Comparison of ENCODE assay signal across 1 cellular context in genomic region chr7:98836811-98837631, GRCh38.
TF ChIP-seq lines count a peak whose summit lies in the region.

No MANE protein-coding gene starts in this region.

TF ChIP-seq in HEK293, 187 proteins besides CTCF, POLR2A, EP300 and RAD21 (continued from another document and continues in another):
- TF ChIP-seq PRDM4 (tag by site-specific recombination; IDR thresholded peaks at IDR 0.05), result peak; percentile 72
- TF ChIP-seq ZNF18 (tag by site-specific recombination; IDR thresholded peaks at IDR 0.05), result peak; percentile 17; the same call in 1 of the 2 replicates
- TF ChIP-seq ZNF211 (tag by site-specific recombination; IDR thresholded peaks at IDR 0.05; ENCODE audit: low read depth), result no peak
- peak; percentile 71 for TF ChIP-seq GFI1B (tag by site-specific recombination; IDR thresholded peaks at IDR 0.05)
- TF ChIP-seq ZNF677 (tag by site-specific recombination; IDR thresholded peaks at IDR 0.05), result no peak
- TF ChIP-seq ZSCAN16 (tag by site-specific recombination; IDR thresholded peaks at IDR 0.05), result no peak
- TF ChIP-seq SCRT2 (tag by site-specific recombination; IDR thresholded peaks at IDR 0.05), result no peak
- TF ChIP-seq ZNF776 (tag by site-specific recombination; IDR thresholded peaks at IDR 0.05; ENCODE audit: borderline replicate concordance), result no peak
- TF ChIP-seq, protein P1, sequence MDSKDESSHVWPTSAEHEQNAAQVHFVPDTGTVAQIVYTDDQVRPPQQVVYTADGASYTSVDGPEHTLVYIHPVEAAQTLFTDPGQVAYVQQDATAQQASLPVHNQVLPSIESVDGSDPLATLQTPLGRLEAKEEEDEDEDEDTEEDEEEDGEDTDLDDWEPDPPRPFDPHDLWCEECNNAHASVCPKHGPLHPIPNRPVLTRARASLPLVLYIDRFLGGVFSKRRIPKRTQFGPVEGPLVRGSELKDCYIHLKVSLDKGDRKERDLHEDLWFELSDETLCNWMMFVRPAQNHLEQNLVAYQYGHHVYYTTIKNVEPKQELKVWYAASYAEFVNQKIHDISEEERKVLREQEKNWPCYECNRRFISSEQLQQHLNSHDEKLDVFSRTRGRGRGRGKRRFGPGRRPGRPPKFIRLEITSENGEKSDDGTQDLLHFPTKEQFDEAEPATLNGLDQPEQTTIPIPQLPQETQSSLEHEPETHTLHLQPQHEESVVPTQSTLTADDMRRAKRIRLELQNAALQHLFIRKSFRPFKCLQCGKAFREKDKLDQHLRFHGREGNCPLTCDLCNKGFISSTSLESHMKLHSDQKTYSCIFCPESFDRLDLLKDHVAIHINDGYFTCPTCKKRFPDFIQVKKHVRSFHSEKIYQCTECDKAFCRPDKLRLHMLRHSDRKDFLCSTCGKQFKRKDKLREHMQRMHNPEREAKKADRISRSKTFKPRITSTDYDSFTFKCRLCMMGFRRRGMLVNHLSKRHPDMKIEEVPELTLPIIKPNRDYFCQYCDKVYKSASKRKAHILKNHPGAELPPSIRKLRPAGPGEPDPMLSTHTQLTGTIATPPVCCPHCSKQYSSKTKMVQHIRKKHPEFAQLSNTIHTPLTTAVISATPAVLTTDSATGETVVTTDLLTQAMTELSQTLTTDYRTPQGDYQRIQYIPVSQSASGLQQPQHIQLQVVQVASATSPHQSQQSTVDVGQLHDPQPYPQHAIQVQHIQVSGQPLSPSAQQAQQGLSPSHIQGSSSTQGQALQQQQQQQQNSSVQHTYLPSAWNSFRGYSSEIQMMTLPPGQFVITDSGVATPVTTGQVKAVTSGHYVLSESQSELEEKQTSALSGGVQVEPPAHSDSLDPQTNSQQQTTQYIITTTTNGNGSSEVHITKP (tag by site-specific recombination; IDR thresholded peaks at IDR 0.05), result peak; percentile 87
- TF ChIP-seq ZBTB44 (tag by site-specific recombination; IDR thresholded peaks at IDR 0.05), result peak; percentile 62; the same call in 1 of the 2 replicates
- TF ChIP-seq KLF1 (tag by site-specific recombination; IDR thresholded peaks at IDR 0.05), result no peak
- peak; percentile 93 for TF ChIP-seq PATZ1 (tag by site-specific recombination; IDR thresholded peaks at IDR 0.05)
- TF ChIP-seq ZNF596 (tag by site-specific recombination; IDR thresholded peaks at IDR 0.05), result no peak
- peak; percentile 23; the same call in 1 of the 2 replicates for TF ChIP-seq ZNF518A (tag by site-specific recombination; conservative IDR thresholded peaks at IDR 0.05; ENCODE audit: low read depth)
- TF ChIP-seq, protein P2, sequence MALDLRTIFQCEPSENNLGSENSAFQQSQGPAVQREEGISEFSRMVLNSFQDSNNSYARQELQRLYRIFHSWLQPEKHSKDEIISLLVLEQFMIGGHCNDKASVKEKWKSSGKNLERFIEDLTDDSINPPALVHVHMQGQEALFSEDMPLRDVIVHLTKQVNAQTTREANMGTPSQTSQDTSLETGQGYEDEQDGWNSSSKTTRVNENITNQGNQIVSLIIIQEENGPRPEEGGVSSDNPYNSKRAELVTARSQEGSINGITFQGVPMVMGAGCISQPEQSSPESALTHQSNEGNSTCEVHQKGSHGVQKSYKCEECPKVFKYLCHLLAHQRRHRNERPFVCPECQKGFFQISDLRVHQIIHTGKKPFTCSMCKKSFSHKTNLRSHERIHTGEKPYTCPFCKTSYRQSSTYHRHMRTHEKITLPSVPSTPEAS (tag by site-specific recombination; IDR thresholded peaks at IDR 0.05), result no peak
- no peak for TF ChIP-seq ZNF433 (tag by site-specific recombination; IDR thresholded peaks at IDR 0.05; ENCODE audit: low read depth)
- no peak for TF ChIP-seq ZNF610 (tag by site-specific recombination; IDR thresholded peaks at IDR 0.05; ENCODE audit: borderline replicate concordance)
- TF ChIP-seq ZNF121 (tag by site-specific recombination; IDR thresholded peaks at IDR 0.05), result no peak
- TF ChIP-seq ZNF600 (tag by site-specific recombination; IDR thresholded peaks at IDR 0.05), result peak; percentile 18; the same call in 1 of the 2 replicates
- TF ChIP-seq ZBTB48 (tag by site-specific recombination; IDR thresholded peaks at IDR 0.05), result peak; percentile 79
- TF ChIP-seq ZNF692 (tag by site-specific recombination; IDR thresholded peaks at IDR 0.05), result peak; percentile 100
- peak; percentile 67; the same call in 1 of the 2 replicates for TF ChIP-seq ZNF24 (tag by site-specific recombination; IDR thresholded peaks at IDR 0.05)
- 0 out of 2 replicates have a peak, but pooled peaks have one; percentile 45 for TF ChIP-seq ZNF501 (tag by site-specific recombination; IDR thresholded peaks at IDR 0.05)
- TF ChIP-seq ZNF560 (tag by site-specific recombination; IDR thresholded peaks at IDR 0.05; ENCODE audit: borderline replicate concordance), result no peak
- peak; percentile 61; the same call in 1 of the 2 replicates for TF ChIP-seq ZNF558 (tag by site-specific recombination; IDR thresholded peaks at IDR 0.05)
- TF ChIP-seq, protein P3, sequence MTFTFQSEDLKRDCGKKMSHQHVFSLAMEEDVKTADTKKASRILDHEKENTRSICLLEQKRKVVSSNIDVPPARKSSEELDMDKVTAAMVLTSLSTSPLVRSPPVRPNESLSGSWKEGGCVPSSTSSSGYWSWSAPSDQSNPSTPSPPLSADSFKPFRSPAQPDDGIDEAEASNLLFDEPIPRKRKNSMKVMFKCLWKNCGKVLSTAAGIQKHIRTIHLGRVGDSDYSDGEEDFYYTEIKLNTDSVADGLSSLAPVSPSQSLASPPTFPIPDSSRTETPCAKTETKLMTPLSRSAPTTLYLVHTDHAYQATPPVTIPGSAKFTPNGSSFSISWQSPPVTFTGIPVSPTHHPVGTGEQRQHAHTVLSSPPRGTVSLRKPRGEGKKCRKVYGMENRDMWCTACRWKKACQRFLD (tag by site-specific recombination; IDR thresholded peaks at IDR 0.05), result no peak
- TF ChIP-seq FEZF1 (tag by site-specific recombination; IDR thresholded peaks at IDR 0.05), result peak; percentile 85
- TF ChIP-seq, protein P4, sequence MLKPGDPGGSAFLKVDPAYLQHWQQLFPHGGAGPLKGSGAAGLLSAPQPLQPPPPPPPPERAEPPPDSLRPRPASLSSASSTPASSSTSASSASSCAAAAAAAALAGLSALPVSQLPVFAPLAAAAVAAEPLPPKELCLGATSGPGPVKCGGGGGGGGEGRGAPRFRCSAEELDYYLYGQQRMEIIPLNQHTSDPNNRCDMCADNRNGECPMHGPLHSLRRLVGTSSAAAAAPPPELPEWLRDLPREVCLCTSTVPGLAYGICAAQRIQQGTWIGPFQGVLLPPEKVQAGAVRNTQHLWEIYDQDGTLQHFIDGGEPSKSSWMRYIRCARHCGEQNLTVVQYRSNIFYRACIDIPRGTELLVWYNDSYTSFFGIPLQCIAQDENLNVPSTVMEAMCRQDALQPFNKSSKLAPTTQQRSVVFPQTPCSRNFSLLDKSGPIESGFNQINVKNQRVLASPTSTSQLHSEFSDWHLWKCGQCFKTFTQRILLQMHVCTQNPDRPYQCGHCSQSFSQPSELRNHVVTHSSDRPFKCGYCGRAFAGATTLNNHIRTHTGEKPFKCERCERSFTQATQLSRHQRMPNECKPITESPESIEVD (tag by site-specific recombination; IDR thresholded peaks at IDR 0.05), result no peak; the same call in 1 of the 2 replicates
- TF ChIP-seq ZNF629 (tag by site-specific recombination; IDR thresholded peaks at IDR 0.05), result peak; percentile 56
